10 cellular contexts compared by ENCODE assay signal in the genomic region with DNA sequence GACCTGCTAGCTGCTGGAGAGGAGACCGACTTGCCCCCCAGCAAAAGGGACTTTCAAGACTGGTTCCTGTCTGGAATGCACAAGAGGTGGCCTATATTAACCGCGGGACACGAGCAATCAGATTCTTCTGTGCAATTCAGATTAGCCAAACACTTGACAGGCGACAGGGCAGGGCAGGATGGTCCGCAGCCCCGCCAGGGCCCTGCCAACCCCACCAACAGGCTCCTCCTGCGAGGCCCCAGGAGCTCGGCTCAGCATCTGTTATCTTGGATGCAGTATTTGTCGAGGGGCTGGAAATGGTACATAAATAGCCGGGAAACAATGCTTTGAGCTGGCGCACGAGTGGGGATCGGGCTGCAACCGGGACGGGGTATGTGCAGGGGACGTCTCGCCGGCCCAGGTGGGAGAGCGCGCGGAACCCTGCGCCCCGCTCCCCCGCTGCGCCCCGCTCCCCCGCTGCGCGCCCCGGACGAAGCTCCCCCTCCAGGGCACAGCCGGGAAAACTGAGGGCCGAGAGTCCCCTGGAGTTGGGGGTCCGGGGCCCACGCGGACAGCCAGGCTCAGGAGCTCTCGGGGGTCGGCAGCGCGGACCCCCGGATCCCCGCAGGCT. TPM values are rescaled to one million over a fixed set of nuclear protein-coding genes. Genes with fewer than 3 reads are reported as not detected.
DNase-seq lines count a peak whose midpoint lies in the region; ATAC-seq, FAIRE-seq and TF ChIP-seq lines count a peak whose summit lies in the region.
"Had no signal": no experiment of that assay in that cellular context is flagged by ENCODE, and none has a peak within 500 bp of the region (broad histone marks: within the 10 kb centered on the region; RNA-seq: fewer than 3 reads in every experiment).

No MANE protein-coding gene starts in this region.

- H3K4me1 Mint-ChIP-seq in activated CD8-positive, alpha-beta T cell treated with anti-CD3 and anti-CD28 coated beads for 36 hours (ENCODE audit: low read depth): peaks cover 7% of the 10 kb centered on the region

- FAIRE-seq in small intestine (lab: Jason Lieb, UNC) (no peak), GM12891 (lab: Jason Lieb, UNC) (no peak)

- H3K9me3 Mint-ChIP-seq in activated CD8-positive, alpha-beta T cell treated with anti-CD3 and anti-CD28 coated beads for 36 hours: no peaks in the 10 kb centered on the region

- CTCF ChIA-PET in activated CD8-positive, alpha-beta T cell treated with anti-CD3 and anti-CD28 coated beads for 36 hours (lab: Charles Lee): interaction anchor here (0.6 to 3.7 kb wide), 32 partner anchors 13 to 290 kb away, joined by 3 to 43 read pairs (median 4); partner anchors contain the start of gene RBAK

- DNase-seq in NCI-H1092 treated with DMSO at 0.1 percent for 48 hours (lab: John Stamatoyannopoulos, UW) (peak; percentile 30), NCI-H1092 (lab: John Stamatoyannopoulos, UW) (no peak), right atrium auricular region (ENCODE audit: low spot score) (no peak), small intestine (no peak), NCI-H1048 (lab: John Stamatoyannopoulos, UW) (no peak), GM12891 (ENCODE audit: insufficient read length, low spot score) (no peak)
- no peak for DNase-seq in activated CD8-positive, alpha-beta T cell treated with anti-CD3 and anti-CD28 coated beads for 36 hours

- H3K4me1 ChIP-seq in right atrium auricular region (peaks cover 0 to 26% of the 10 kb centered on the region in 2 donors), small intestine (ENCODE audit: control insufficient read depth in 2 of 2, insufficient read depth in 1 of 2, low read depth in 1 of 2, low read length in 1 of 2) (no peaks in the 10 kb centered on the region)

- H3K9me3 ChIP-seq in right atrium auricular region (no peaks in the 10 kb centered on the region), small intestine (ENCODE audit: control insufficient read depth, low read depth) (no peaks in the 10 kb centered on the region)

- H3K27ac ChIP-seq in right atrium auricular region: peak overlapping the region; percentile 81 to 83
- H3K27ac ChIP-seq in small intestine (ENCODE audit: low read depth in 1 of 2, low read length in 1 of 2): peak overlapping the region in 1 of 2 donors; percentile 78
- H3K27ac ChIP-seq: C4-2B had no signal

- POLR2A ChIA-PET in activated CD8-positive, alpha-beta T cell treated with anti-CD3 and anti-CD28 coated beads for 36 hours (lab: Charles Lee): interaction anchor here (1.2 to 1.6 kb wide), 2 partner anchors 86 to 108 kb away, joined by 4 to 5 read pairs; partner anchors contain the start of gene AP5Z1

- WGBS in small intestine, 3 donors: 3 to 10% (median 6%) methylated on average over 30 to 43 of the region's 43 CpGs

- H3K27me3 ChIP-seq in right atrium auricular region (no peaks in the 10 kb centered on the region), small intestine (ENCODE audit: control insufficient read depth in 2 of 2, insufficient read depth in 2 of 2, low read length in 2 of 2) (peaks cover 8 to 9% of the 10 kb centered on the region in 2 donors)

- H3K27me3 Mint-ChIP-seq in activated CD8-positive, alpha-beta T cell treated with anti-CD3 and anti-CD28 coated beads for 36 hours: peaks cover 18% of the 10 kb centered on the region

- H3K36me3 Mint-ChIP-seq in activated CD8-positive, alpha-beta T cell treated with anti-CD3 and anti-CD28 coated beads for 36 hours (ENCODE audit: low read depth): no peaks in the 10 kb centered on the region

- ATAC-seq in activated CD8-positive, alpha-beta T cell treated with anti-CD3 and anti-CD28 coated beads for 36 hours: no peak
- ATAC-seq in HG02571 (IDR thresholded peaks at IDR 0.05; ENCODE audit: unreplicated experiment): no peak

- intact Hi-C loops in activated CD8-positive, alpha-beta T cell treated with anti-CD3 and anti-CD28 coated beads for 36 hours (cut with micrococcal nuclease): loop anchor here (10.0 kb wide), 2 partner anchors 88 to 268 kb away; no protein-coding TSS in a partner anchor

- H3K4me3 ChIP-seq in right atrium auricular region (peak overlapping the region; percentile 68 to 78), small intestine (ENCODE audit: low read depth in 1 of 2, low read length in 2 of 2) (peak overlapping the region; percentile 33 to 34)

- no peak for TF ChIP-seq CTCF in activated CD8-positive, alpha-beta T cell treated with anti-CD3 and anti-CD28 coated beads for 36 hours (IDR thresholded peaks at IDR 0.05)
- no peak for TF ChIP-seq CTCF in right atrium auricular region (IDR thresholded peaks at IDR 0.05)

- peak overlapping the region; percentile 62 for H3K4me3 Mint-ChIP-seq in activated CD8-positive, alpha-beta T cell treated with anti-CD3 and anti-CD28 coated beads for 36 hours

- H3K36me3 ChIP-seq in right atrium auricular region (no peaks in the 10 kb centered on the region), small intestine (ENCODE audit: control insufficient read depth in 2 of 2, insufficient read depth in 2 of 2, low read length in 2 of 2) (no peaks in the 10 kb centered on the region)

- TF ChIP-seq POLR2A in GM12891 (IDR thresholded peaks at IDR 0.05; ENCODE audit: low read depth, low read length): no peak

- no peak overlapping the region for H3K27ac Mint-ChIP-seq in activated CD8-positive, alpha-beta T cell treated with anti-CD3 and anti-CD28 coated beads for 36 hours

TF ChIP-seq in GM12891, 5 proteins besides CTCF, POLR2A, EP300 and RAD21:
- TF ChIP-seq PAX5 (IDR thresholded peaks at IDR 0.05; ENCODE audit: insufficient read depth, low read length, severe bottlenecking) (no peak), TAF1 (IDR thresholded peaks at IDR 0.05; ENCODE audit: low read depth, low read length) (no peak)
TF ChIP-seq in GM12891: peak in this region for 0.

RNA-seq across cellular contexts. Expression of gene RADIL, which starts 0.7 kb away (rescaled TPM):
- under 1 TPM; 0.65 to 0.77 TPM for total RNA-seq in activated CD8-positive, alpha-beta T cell treated with anti-CD3 and anti-CD28 coated beads for 36 hours
- total RNA-seq in right atrium auricular region: 10 to 100 TPM in 1 of 2 donors, 1 to 10 TPM in 1; 7.7 to 16.0 TPM
- polyA plus RNA-seq in small intestine: 1 to 10 TPM in 2 of 3 donors, not detected in 1; 1.6 to 3.2 TPM
- polyA plus RNA-seq in GM12891 (2012; ENCODE audit: low read depth, missing spikeins): not detected

RNA-seq across cellular contexts. Expression of gene PAPOLB, which starts 21.0 kb away (rescaled TPM):
- not detected for total RNA-seq in activated CD8-positive, alpha-beta T cell treated with anti-CD3 and anti-CD28 coated beads for 36 hours
- total RNA-seq in right atrium auricular region: under 1 TPM; 0.11 to 0.28 TPM
- under 1 TPM in 1 of 3 donors, not detected in 2; 0.03 TPM for polyA plus RNA-seq in small intestine
- polyA plus RNA-seq in GM12891 (2012; ENCODE audit: low read depth, missing spikeins): not detected
- total RNA-seq: T-helper 2 cell treated with Interferon-gamma antibody and Interleukin-4, amounts not matched to agents 100 ng/mL and 5 ng/mL, for 36 hours had no signal

Comparison
In these comparisons a context has a peak if more than half of its experiments do, and no peak if none do; other contexts are left out.
1. RNA of gene RADIL, which starts 0.7 kb away (total RNA-seq): 7.7 to 16.0 TPM in right atrium auricular region; 0.65 to 0.77 TPM in activated CD8-positive, alpha-beta T cell treated with anti-CD3 and anti-CD28 coated beads for 36 hours; every median in the first group is over 4 times any median in the second.